Comparison of ENCODE assay signal across 2 cellular contexts in the genomic region with DNA sequence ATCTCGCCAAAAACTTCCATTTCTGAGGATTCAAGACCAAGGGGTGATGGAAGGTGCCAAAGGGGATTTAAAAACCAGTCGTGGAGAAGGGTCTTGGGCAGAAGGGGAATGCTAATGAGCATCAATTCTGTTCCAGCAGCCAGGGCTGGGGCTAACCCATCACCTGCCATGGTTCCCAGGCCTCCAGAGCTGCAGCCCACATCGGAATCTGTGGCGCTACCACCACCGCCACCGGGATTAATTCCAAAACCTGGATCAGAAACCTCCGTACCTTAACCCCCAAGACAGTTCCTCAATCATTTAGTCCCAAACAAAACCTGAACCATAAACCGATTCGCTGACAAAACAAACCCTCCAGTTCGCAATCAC.
TF ChIP-seq lines count a peak whose summit lies in the region.

No MANE protein-coding gene starts in this region.

TF ChIP-seq in A549, 52 proteins besides CTCF, POLR2A, EP300 and RAD21 (continued from another document):
- TF ChIP-seq, protein P1, sequence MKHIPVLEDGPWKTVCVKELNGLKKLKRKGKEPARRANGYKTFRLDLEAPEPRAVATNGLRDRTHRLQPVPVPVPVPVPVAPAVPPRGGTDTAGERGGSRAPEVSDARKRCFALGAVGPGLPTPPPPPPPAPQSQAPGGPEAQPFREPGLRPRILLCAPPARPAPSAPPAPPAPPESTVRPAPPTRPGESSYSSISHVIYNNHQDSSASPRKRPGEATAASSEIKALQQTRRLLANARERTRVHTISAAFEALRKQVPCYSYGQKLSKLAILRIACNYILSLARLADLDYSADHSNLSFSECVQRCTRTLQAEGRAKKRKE (CRISPR knock-in tag; IDR thresholded peaks at IDR 0.05; ENCODE audit: low read depth): no peak
- TF ChIP-seq CHD2 (IDR thresholded peaks at IDR 0.05; ENCODE audit: low read length, partially characterized antibody): no peak
- TF ChIP-seq, protein P2, sequence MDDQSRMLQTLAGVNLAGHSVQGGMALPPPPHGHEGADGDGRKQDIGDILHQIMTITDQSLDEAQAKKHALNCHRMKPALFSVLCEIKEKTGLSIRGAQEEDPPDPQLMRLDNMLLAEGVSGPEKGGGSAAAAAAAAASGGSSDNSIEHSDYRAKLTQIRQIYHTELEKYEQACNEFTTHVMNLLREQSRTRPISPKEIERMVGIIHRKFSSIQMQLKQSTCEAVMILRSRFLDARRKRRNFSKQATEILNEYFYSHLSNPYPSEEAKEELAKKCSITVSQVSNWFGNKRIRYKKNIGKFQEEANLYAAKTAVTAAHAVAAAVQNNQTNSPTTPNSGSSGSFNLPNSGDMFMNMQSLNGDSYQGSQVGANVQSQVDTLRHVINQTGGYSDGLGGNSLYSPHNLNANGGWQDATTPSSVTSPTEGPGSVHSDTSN (IDR thresholded peaks at IDR 0.05): no peak
- TF ChIP-seq, protein P3, sequence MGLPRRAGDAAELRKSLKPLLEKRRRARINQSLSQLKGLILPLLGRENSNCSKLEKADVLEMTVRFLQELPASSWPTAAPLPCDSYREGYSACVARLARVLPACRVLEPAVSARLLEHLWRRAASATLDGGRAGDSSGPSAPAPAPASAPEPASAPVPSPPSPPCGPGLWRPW (IDR thresholded peaks at IDR 0.05): no peak

TF ChIP-seq in WTC11, 78 proteins besides CTCF, POLR2A, EP300 and RAD21 (continued from another document):
- TF ChIP-seq, protein P4, sequence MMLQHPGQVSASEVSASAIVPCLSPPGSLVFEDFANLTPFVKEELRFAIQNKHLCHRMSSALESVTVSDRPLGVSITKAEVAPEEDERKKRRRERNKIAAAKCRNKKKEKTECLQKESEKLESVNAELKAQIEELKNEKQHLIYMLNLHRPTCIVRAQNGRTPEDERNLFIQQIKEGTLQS (CRISPR knock-in tag; conservative IDR thresholded peaks at IDR 0.05): no peak
- TF ChIP-seq, protein P5, sequence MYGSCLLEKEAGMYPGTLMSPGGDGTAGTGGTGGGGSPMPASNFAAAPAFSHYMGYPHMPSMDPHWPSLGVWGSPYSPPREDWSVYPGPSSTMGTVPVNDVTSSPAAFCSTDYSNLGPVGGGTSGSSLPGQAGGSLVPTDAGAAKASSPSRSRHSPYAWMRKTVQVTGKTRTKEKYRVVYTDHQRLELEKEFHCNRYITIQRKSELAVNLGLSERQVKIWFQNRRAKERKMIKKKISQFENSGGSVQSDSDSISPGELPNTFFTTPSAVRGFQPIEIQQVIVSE (CRISPR knock-in tag; IDR thresholded peaks at IDR 0.05; ENCODE audit: borderline replicate concordance): no peak
- TF ChIP-seq ZNF671 (CRISPR knock-in tag; IDR thresholded peaks at IDR 0.05) (no peak), FOXP1 (CRISPR knock-in tag; IDR thresholded peaks at IDR 0.05; ENCODE audit: borderline replicate concordance) (no peak), JUN (CRISPR knock-in tag; IDR thresholded peaks at IDR 0.05) (no peak), FOXK1 (CRISPR knock-in tag; IDR thresholded peaks at IDR 0.05) (no peak), GRHL2 (CRISPR knock-in tag; IDR thresholded peaks at IDR 0.05; ENCODE audit: insufficient replicate concordance, severe bottlenecking) (no peak), ATF1 (CRISPR knock-in tag; IDR thresholded peaks at IDR 0.05) (no peak)
- TF ChIP-seq, protein P6, sequence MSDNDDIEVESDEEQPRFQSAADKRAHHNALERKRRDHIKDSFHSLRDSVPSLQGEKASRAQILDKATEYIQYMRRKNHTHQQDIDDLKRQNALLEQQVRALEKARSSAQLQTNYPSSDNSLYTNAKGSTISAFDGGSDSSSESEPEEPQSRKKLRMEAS (CRISPR knock-in tag; IDR thresholded peaks at IDR 0.05): no peak
- TF ChIP-seq, protein P7, sequence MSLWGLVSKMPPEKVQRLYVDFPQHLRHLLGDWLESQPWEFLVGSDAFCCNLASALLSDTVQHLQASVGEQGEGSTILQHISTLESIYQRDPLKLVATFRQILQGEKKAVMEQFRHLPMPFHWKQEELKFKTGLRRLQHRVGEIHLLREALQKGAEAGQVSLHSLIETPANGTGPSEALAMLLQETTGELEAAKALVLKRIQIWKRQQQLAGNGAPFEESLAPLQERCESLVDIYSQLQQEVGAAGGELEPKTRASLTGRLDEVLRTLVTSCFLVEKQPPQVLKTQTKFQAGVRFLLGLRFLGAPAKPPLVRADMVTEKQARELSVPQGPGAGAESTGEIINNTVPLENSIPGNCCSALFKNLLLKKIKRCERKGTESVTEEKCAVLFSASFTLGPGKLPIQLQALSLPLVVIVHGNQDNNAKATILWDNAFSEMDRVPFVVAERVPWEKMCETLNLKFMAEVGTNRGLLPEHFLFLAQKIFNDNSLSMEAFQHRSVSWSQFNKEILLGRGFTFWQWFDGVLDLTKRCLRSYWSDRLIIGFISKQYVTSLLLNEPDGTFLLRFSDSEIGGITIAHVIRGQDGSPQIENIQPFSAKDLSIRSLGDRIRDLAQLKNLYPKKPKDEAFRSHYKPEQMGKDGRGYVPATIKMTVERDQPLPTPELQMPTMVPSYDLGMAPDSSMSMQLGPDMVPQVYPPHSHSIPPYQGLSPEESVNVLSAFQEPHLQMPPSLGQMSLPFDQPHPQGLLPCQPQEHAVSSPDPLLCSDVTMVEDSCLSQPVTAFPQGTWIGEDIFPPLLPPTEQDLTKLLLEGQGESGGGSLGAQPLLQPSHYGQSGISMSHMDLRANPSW (CRISPR knock-in tag; conservative IDR thresholded peaks at IDR 0.05; ENCODE audit: low read depth): no peak
- TF ChIP-seq, protein P8, sequence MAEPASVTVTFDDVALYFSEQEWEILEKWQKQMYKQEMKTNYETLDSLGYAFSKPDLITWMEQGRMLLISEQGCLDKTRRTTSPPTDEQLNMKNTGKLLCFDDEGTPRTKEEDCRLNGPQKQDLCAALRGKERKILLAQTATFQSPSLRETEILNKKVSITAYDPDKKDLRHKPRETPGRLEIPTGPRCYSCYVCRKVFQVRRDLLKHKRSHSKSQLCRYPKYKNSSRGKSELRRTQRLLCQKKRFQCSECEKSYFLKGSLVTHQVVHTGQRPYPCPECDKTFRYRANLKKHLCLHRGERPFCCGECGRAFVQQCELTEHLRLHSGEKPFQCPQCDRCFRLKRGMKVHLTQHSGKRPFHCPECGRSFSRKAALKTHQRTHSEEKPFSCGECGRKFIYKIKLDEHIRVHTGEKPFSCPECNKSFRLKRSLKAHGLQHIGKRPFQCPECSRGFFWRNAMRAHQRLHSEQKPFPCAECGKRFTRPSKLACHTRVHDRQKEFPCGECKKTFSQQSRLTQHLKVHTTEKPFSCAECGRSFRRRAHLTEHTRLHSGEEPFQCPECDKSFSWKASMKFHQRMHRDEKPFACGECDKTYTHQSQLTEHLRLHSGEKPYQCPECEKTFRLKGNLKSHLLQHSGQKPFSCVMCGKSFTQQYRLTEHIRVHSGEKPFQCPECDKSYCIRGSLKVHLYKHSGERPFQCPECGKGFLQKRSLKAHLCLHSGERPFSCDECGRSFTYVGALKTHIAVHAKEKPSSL (CRISPR knock-in tag; conservative IDR thresholded peaks at IDR 0.05): no peak
- TF ChIP-seq, protein P9, sequence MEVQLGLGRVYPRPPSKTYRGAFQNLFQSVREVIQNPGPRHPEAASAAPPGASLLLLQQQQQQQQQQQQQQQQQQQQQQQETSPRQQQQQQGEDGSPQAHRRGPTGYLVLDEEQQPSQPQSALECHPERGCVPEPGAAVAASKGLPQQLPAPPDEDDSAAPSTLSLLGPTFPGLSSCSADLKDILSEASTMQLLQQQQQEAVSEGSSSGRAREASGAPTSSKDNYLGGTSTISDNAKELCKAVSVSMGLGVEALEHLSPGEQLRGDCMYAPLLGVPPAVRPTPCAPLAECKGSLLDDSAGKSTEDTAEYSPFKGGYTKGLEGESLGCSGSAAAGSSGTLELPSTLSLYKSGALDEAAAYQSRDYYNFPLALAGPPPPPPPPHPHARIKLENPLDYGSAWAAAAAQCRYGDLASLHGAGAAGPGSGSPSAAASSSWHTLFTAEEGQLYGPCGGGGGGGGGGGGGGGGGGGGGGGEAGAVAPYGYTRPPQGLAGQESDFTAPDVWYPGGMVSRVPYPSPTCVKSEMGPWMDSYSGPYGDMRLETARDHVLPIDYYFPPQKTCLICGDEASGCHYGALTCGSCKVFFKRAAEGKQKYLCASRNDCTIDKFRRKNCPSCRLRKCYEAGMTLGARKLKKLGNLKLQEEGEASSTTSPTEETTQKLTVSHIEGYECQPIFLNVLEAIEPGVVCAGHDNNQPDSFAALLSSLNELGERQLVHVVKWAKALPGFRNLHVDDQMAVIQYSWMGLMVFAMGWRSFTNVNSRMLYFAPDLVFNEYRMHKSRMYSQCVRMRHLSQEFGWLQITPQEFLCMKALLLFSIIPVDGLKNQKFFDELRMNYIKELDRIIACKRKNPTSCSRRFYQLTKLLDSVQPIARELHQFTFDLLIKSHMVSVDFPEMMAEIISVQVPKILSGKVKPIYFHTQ (CRISPR knock-in tag; IDR thresholded peaks at IDR 0.05): no peak
- TF ChIP-seq, protein P10, sequence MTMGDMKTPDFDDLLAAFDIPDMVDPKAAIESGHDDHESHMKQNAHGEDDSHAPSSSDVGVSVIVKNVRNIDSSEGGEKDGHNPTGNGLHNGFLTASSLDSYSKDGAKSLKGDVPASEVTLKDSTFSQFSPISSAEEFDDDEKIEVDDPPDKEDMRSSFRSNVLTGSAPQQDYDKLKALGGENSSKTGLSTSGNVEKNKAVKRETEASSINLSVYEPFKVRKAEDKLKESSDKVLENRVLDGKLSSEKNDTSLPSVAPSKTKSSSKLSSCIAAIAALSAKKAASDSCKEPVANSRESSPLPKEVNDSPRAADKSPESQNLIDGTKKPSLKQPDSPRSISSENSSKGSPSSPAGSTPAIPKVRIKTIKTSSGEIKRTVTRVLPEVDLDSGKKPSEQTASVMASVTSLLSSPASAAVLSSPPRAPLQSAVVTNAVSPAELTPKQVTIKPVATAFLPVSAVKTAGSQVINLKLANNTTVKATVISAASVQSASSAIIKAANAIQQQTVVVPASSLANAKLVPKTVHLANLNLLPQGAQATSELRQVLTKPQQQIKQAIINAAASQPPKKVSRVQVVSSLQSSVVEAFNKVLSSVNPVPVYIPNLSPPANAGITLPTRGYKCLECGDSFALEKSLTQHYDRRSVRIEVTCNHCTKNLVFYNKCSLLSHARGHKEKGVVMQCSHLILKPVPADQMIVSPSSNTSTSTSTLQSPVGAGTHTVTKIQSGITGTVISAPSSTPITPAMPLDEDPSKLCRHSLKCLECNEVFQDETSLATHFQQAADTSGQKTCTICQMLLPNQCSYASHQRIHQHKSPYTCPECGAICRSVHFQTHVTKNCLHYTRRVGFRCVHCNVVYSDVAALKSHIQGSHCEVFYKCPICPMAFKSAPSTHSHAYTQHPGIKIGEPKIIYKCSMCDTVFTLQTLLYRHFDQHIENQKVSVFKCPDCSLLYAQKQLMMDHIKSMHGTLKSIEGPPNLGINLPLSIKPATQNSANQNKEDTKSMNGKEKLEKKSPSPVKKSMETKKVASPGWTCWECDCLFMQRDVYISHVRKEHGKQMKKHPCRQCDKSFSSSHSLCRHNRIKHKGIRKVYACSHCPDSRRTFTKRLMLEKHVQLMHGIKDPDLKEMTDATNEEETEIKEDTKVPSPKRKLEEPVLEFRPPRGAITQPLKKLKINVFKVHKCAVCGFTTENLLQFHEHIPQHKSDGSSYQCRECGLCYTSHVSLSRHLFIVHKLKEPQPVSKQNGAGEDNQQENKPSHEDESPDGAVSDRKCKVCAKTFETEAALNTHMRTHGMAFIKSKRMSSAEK (CRISPR knock-in tag; IDR thresholded peaks at IDR 0.05; ENCODE audit: borderline replicate concordance): no peak
